ENCODE assay signal across 1 cellular context in genomic region chr7:100829150-100829716, GRCh38.
TF ChIP-seq lines count a peak whose summit lies in the region.

No MANE protein-coding gene starts in this region.

TF ChIP-seq in K562, 482 proteins besides CTCF, POLR2A, EP300 and RAD21 (continues in another document):
- TF ChIP-seq TOE1 (IDR thresholded peaks at IDR 0.05; ENCODE audit: borderline replicate concordance) = peak; percentile 15; the same call in 1 of the 2 replicates
- TF ChIP-seq TOE1 (CRISPR knock-in tag; IDR thresholded peaks at IDR 0.05; ENCODE audit: borderline replicate concordance, low read depth) = no peak
- TF ChIP-seq BMI1 (IDR thresholded peaks at IDR 0.05; ENCODE audit: low read length) = no peak
- no peak for TF ChIP-seq REST (CRISPR knock-in tag; IDR thresholded peaks at IDR 0.05; ENCODE audit: low read depth)
- no peak for TF ChIP-seq NR3C1 (CRISPR knock-in tag; IDR thresholded peaks at IDR 0.05)
- TF ChIP-seq SNIP1 (IDR thresholded peaks at IDR 0.05; ENCODE audit: low read depth) = no peak
- peak; percentile 11 for TF ChIP-seq PRDM10 (IDR thresholded peaks at IDR 0.05; ENCODE audit: partially characterized antibody)
- no peak for TF ChIP-seq ARID4B (CRISPR knock-in tag; IDR thresholded peaks at IDR 0.05)
- TF ChIP-seq E2F1 (CRISPR knock-in tag; IDR thresholded peaks at IDR 0.05) = no peak
- TF ChIP-seq ZNF41 (CRISPR knock-in tag; conservative IDR thresholded peaks at IDR 0.05) = no peak
- peak; percentile 61 for TF ChIP-seq ZNF592 (IDR thresholded peaks at IDR 0.05)
- TF ChIP-seq TRIM28 (IDR thresholded peaks at IDR 0.05) = no peak
- TF ChIP-seq ZNF274 (IDR thresholded peaks at IDR 0.05; ENCODE audit: borderline replicate concordance, low read depth, low read length) = no peak
- TF ChIP-seq CUX1 (CRISPR knock-in tag; IDR thresholded peaks at IDR 0.05) = no peak
- no peak for TF ChIP-seq SMAD3 (CRISPR knock-in tag; conservative IDR thresholded peaks at IDR 0.05)
- no peak for TF ChIP-seq MIER1 (IDR thresholded peaks at IDR 0.05; ENCODE audit: low read depth)
- no peak for TF ChIP-seq ZNF699 (CRISPR knock-in tag; IDR thresholded peaks at IDR 0.05; ENCODE audit: insufficient replicate concordance)
- TF ChIP-seq, protein P1, sequence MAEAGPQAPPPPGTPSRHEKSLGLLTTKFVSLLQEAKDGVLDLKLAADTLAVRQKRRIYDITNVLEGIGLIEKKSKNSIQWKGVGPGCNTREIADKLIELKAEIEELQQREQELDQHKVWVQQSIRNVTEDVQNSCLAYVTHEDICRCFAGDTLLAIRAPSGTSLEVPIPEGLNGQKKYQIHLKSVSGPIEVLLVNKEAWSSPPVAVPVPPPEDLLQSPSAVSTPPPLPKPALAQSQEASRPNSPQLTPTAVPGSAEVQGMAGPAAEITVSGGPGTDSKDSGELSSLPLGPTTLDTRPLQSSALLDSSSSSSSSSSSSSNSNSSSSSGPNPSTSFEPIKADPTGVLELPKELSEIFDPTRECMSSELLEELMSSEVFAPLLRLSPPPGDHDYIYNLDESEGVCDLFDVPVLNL (CRISPR knock-in tag; IDR thresholded peaks at IDR 0.05; ENCODE audit: low read depth) = no peak
- no peak for TF ChIP-seq TCF15 (CRISPR knock-in tag; IDR thresholded peaks at IDR 0.05)
- TF ChIP-seq TFE3 (CRISPR knock-in tag; IDR thresholded peaks at IDR 0.05) = no peak
- peak; percentile 76 for TF ChIP-seq SMARCE1 (IDR thresholded peaks at IDR 0.05)
